14 cellular contexts compared by ENCODE assay signal in genomic region chr2:120396519-120397361, GRCh38. TPM values are rescaled to one million over a fixed set of nuclear protein-coding genes. Genes with fewer than 3 reads are reported as not detected.
DNase-seq lines count a peak whose midpoint lies in the region; ATAC-seq and TF ChIP-seq lines count a peak whose summit lies in the region.
"Had no signal": no experiment of that assay in that cellular context is flagged by ENCODE, and none has a peak within 500 bp of the region (broad histone marks: within the 10 kb centered on the region; RNA-seq: fewer than 3 reads in every experiment).

No MANE protein-coding gene starts in this region.

- TF ChIP-seq EP300 in sigmoid colon (IDR thresholded peaks at IDR 0.05): no peak

- in situ Hi-C loops in IMR-90 (cut with MboI; ENCODE audit: low sequenced_read_pairs): no loop called here

- POLR2A ChIA-PET in Caco-2 (lab: Charles Lee): no interaction called here
- POLR2A ChIA-PET in IMR-90 (lab: Charles Lee; ENCODE audit: unreplicated experiment): no interaction called here

- WGBS in IMR-90 (ENCODE audit: extremely low coverage in 2 of 2, insufficient read length in 1 of 2), 2 experiments: 64% methylated on average over 2 of the region's 16 CpGs; no CpG with 5 or more reads in 1 of the 2 experiments
- WGBS in sigmoid colon, 2 donors: 76 to 85% methylated on average over 16 of the region's 16 CpGs

- no peak overlapping the region for H3K14ac ChIP-seq in IMR-90 (replicated peaks; ENCODE audit: low read depth, low read length)

- H3K9me3 ChIP-seq in Caco-2: no peaks in the 10 kb centered on the region; the same call in 1 of the 2 replicates
- peaks cover 5% of the 10 kb centered on the region for H3K9me3 ChIP-seq in IMR-90 (ENCODE audit: control insufficient read depth, insufficient read depth, low read length)
- no peaks in the 10 kb centered on the region for H3K9me3 ChIP-seq in sigmoid colon
- H3K9me3 ChIP-seq: HAP-1, lower lobe of right lung had no signal

- H2AK5ac ChIP-seq in IMR-90 (ENCODE audit: low read depth, low read length): no peak overlapping the region

- intact Hi-C loops in Caco-2 (cut with micrococcal nuclease; ENCODE audit: unreplicated experiment) (no loop called here), IMR-90 (cut with micrococcal nuclease) (no loop called here), sigmoid colon (cut with DNase I) (no loop called here)

- H2AK9ac ChIP-seq in IMR-90 (replicated peaks; ENCODE audit: low read depth, low read length, poor library complexity): no peak overlapping the region

- no peaks in the 10 kb centered on the region for H3K9me3 Mint-ChIP-seq in Caco-2 (ENCODE audit: unreplicated experiment)
- H3K9me3 Mint-ChIP-seq: activated naive CD4-positive, alpha-beta T cell treated with anti-CD3 and anti-CD28 coated beads, Interleukin-2, amount 50 U/mL, for 24 hours; stimulated activated naive CD8-positive, alpha-beta T cell treated with anti-CD3 and anti-CD28 coated beads, Interleukin-15, amount 100 ng/mL, for 72 hours had no signal

- H3K79me1 ChIP-seq in IMR-90 (ENCODE audit: low read depth in 1 of 2, low read length in 2 of 2): no peaks in the 10 kb centered on the region

- H3K4me1 ChIP-seq in Caco-2: peaks cover 64% of the 10 kb centered on the region
- peaks cover 7% of the 10 kb centered on the region; the same call in 1 of the 2 replicates for H3K4me1 ChIP-seq in IMR-90 (ENCODE audit: control insufficient read depth, insufficient read depth, low read length)
- H3K4me1 ChIP-seq in sigmoid colon: no peaks in the 10 kb centered on the region
- H3K4me1 ChIP-seq: HAP-1, lower lobe of right lung had no signal

- peak overlapping the region; percentile 96 for H3K27ac Mint-ChIP-seq in Caco-2 (ENCODE audit: unreplicated experiment)
- H3K27ac Mint-ChIP-seq: activated naive CD4-positive, alpha-beta T cell treated with anti-CD3 and anti-CD28 coated beads, Interleukin-2, amount 50 U/mL, for 24 hours had no signal

- DNase-seq in Caco-2: no peak
- DNase-seq in IMR-90: no peak
- DNase-seq in islet precursor cell: peak; percentile 51
- DNase-seq in sigmoid colon: peak; percentile 45
- DNase-seq in OCI-M2 (lab: John Stamatoyannopoulos, UW; ENCODE audit: unreplicated experiment): no peak
- DNase-seq: lower lobe of right lung; MV-4-11; stimulated activated naive CD8-positive, alpha-beta T cell treated with anti-CD3 and anti-CD28 coated beads, Interleukin-15, amount 100 ng/mL, for 72 hours had no signal

- H3K4me3 ChIP-seq in Caco-2 (ENCODE audit: low read depth, low read length) (no peak overlapping the region), IMR-90 (ENCODE audit: insufficient read depth, low read depth, low read length) (no peak overlapping the region), sigmoid colon (no peak overlapping the region)
- H3K4me3 ChIP-seq: HAP-1, lower lobe of right lung had no signal

- H4K5ac ChIP-seq in IMR-90 (ENCODE audit: low read depth, low read length): no peak overlapping the region

- H4K91ac ChIP-seq in IMR-90 (ENCODE audit: insufficient read depth, low read depth, low read length): no peak overlapping the region

- H3K9me1 ChIP-seq in IMR-90 (ENCODE audit: insufficient read depth, low read length): no peaks in the 10 kb centered on the region

- TF ChIP-seq POLR2A in IMR-90 (IDR thresholded peaks at IDR 0.05; ENCODE audit: low read depth, low read length) (no peak), sigmoid colon (IDR thresholded peaks at IDR 0.05) (no peak)

- BruUV-seq in Caco-2 (replicated peaks; lab: Mats Ljungman, UMichigan) (no TSS peak), IMR-90 (replicated peaks; lab: Mats Ljungman, UMichigan) (no TSS peak)

- no peak overlapping the region for H3K9ac ChIP-seq in IMR-90 (ENCODE audit: low read depth, low read length)
- H3K9ac ChIP-seq: KMS-11 had no signal

- no peak overlapping the region for H2BK20ac ChIP-seq in IMR-90 (ENCODE audit: low read depth, low read length)

- H4K20me1 ChIP-seq in IMR-90 (ENCODE audit: insufficient read depth, low read length): 0 out of 2 replicates have a peak, but pooled peaks cover 3% of the 10 kb centered on the region

- dilution Hi-C loops in IMR-90 (cut with HindIII; ENCODE audit: low sequenced_read_pairs, unreplicated experiment): no loop called here

- peak overlapping the region; percentile 14 for H2AFZ ChIP-seq in IMR-90 (replicated peaks; ENCODE audit: low read length, poor library complexity)

- peaks cover 9% of the 10 kb centered on the region for H3K36me3 Mint-ChIP-seq in Caco-2 (ENCODE audit: insufficient read depth, unreplicated experiment)
- H3K36me3 Mint-ChIP-seq: activated naive CD4-positive, alpha-beta T cell treated with anti-CD3 and anti-CD28 coated beads, Interleukin-2, amount 50 U/mL, for 24 hours had no signal

- peaks cover 38% of the 10 kb centered on the region for H3K4me1 Mint-ChIP-seq in Caco-2 (ENCODE audit: low read depth, unreplicated experiment)
- H3K4me1 Mint-ChIP-seq: activated naive CD4-positive, alpha-beta T cell treated with anti-CD3 and anti-CD28 coated beads, Interleukin-2, amount 50 U/mL, for 24 hours; stimulated activated naive CD8-positive, alpha-beta T cell treated with anti-CD3 and anti-CD28 coated beads, Interleukin-15, amount 100 ng/mL, for 72 hours had no signal

- H2BK120ac ChIP-seq in IMR-90 (ENCODE audit: low read depth, low read length): no peak overlapping the region

- no peak overlapping the region for H3K23ac ChIP-seq in IMR-90 (ENCODE audit: low read depth, low read length)

- H3K4me2 ChIP-seq in IMR-90 (ENCODE audit: low read depth, low read length): no peak overlapping the region
- H3K4me2 ChIP-seq: KMS-11 had no signal

- no peak overlapping the region for H3K18ac ChIP-seq in IMR-90 (ENCODE audit: low read depth, low read length)

- H3K56ac ChIP-seq in IMR-90 (ENCODE audit: extremely low read depth, insufficient read depth, low read length): no peak overlapping the region

- H3K27ac ChIP-seq in IMR-90 (ENCODE audit: insufficient read depth, low read length): no peak overlapping the region
- no peak overlapping the region for H3K27ac ChIP-seq in sigmoid colon
- H3K27ac ChIP-seq: KMS-11, lower lobe of right lung had no signal

- no peak for TF ChIP-seq CTCF in Caco-2 (IDR thresholded peaks at IDR 0.05; ENCODE audit: insufficient read depth in 1 of 2, low read depth in 1 of 2, low read length in 1 of 2, severe bottlenecking in 1 of 2, unreplicated experiment in 1 of 2)
- no peak for TF ChIP-seq CTCF in IMR-90 (conservative IDR thresholded peaks at IDR 0.05; ENCODE audit: low read depth, low read length)
- TF ChIP-seq CTCF in sigmoid colon (IDR thresholded peaks at IDR 0.05): no peak

- TF ChIP-seq RAD21 in IMR-90 (IDR thresholded peaks at IDR 0.05; ENCODE audit: low read length): no peak

- ATAC-seq in IMR-90 (ENCODE audit: low read depth) (no peak), HG03432 (IDR thresholded peaks at IDR 0.05; ENCODE audit: unreplicated experiment) (no peak), GM21737 (IDR thresholded peaks at IDR 0.05; ENCODE audit: unreplicated experiment) (no peak)
- ATAC-seq: stimulated activated naive CD8-positive, alpha-beta T cell treated with anti-CD3 and anti-CD28 coated beads, Interleukin-15, amount 100 ng/mL, for 72 hours had no signal

- no peaks in the 10 kb centered on the region for H3K36me3 ChIP-seq in Caco-2 (ENCODE audit: control insufficient read depth, insufficient read depth, low read length)
- H3K36me3 ChIP-seq in IMR-90 (ENCODE audit: control insufficient read depth, insufficient read depth, low read length): no peaks in the 10 kb centered on the region
- no peaks in the 10 kb centered on the region for H3K36me3 ChIP-seq in sigmoid colon
- H3K36me3 ChIP-seq: HAP-1, lower lobe of right lung had no signal

- H2BK15ac ChIP-seq in IMR-90 (ENCODE audit: low read depth, low read length): no peak overlapping the region

- H2BK5ac ChIP-seq in IMR-90 (ENCODE audit: low read depth, low read length, poor library complexity, severe bottlenecking): no peak overlapping the region

- H3K27me3 ChIP-seq in Caco-2 (replicated peaks; ENCODE audit: control insufficient read depth, insufficient read depth, low read length): no peaks in the 10 kb centered on the region
- H3K27me3 ChIP-seq in IMR-90 (ENCODE audit: control insufficient read depth, insufficient read depth, low read length): peaks cover 52% of the 10 kb centered on the region
- H3K27me3 ChIP-seq in sigmoid colon: peaks cover 0 to 13% (median 0%) of the 10 kb centered on the region in 3 donors

- H3K4ac ChIP-seq in IMR-90 (ENCODE audit: low read depth, low read length): no peak overlapping the region

- no peak overlapping the region for H4K8ac ChIP-seq in IMR-90 (ENCODE audit: low read depth in 2 of 2, low read length in 2 of 2)

- H3K4me3 Mint-ChIP-seq in Caco-2 (ENCODE audit: unreplicated experiment): no peak overlapping the region
- H3K4me3 Mint-ChIP-seq: activated naive CD4-positive, alpha-beta T cell treated with anti-CD3 and anti-CD28 coated beads, Interleukin-2, amount 50 U/mL, for 24 hours; stimulated activated naive CD8-positive, alpha-beta T cell treated with anti-CD3 and anti-CD28 coated beads, Interleukin-15, amount 100 ng/mL, for 72 hours had no signal

- CTCF ChIA-PET in Caco-2 (lab: Charles Lee): interaction anchor here (0.6 kb wide), 1 partner anchor 868 kb away, joined by 7 read pairs; no protein-coding TSS in a partner anchor
- CTCF ChIA-PET in IMR-90 (lab: Yijun Ruan, JAX): no interaction called here

- no peaks in the 10 kb centered on the region for H3K27me3 Mint-ChIP-seq in Caco-2 (ENCODE audit: insufficient read depth, unreplicated experiment)
- H3K27me3 Mint-ChIP-seq: activated naive CD4-positive, alpha-beta T cell treated with anti-CD3 and anti-CD28 coated beads, Interleukin-2, amount 50 U/mL, for 24 hours had no signal

TF ChIP-seq in IMR-90, 13 proteins besides CTCF, POLR2A, EP300 and RAD21 (continues in another document):
- TF ChIP-seq CEBPB (IDR thresholded peaks at IDR 0.05; ENCODE audit: low read depth, low read length): no peak
- no peak for TF ChIP-seq MAFK (IDR thresholded peaks at IDR 0.05; ENCODE audit: low read depth, low read length)
- TF ChIP-seq ELK1 (IDR thresholded peaks at IDR 0.05; ENCODE audit: borderline replicate concordance, low read depth, low read length): no peak

RNA-seq across cellular contexts. Expression of gene INHBB, which starts 50.8 kb away (rescaled TPM):
- total RNA-seq in Caco-2 (2022): 28.6 and 28.9 TPM in 2 replicates
- 0.18 and 0.28 TPM in 2 replicates for total RNA-seq in IMR-90 (2012; rRNA removed)
- 0.92 and 1.0 TPM in 2 replicates for polyA plus RNA-seq in IMR-90 (2012; rRNA removed)
- 0.61 and 2.2 TPM in 2 replicates for polyA plus RNA-seq in IMR-90 (2012; cell fraction: cytosol; rRNA removed)
- polyA plus RNA-seq in IMR-90 (2012; cell fraction: nucleus; rRNA removed; ENCODE audit: low replicate concordance): 1.1 and 1.2 TPM in 2 replicates
- total RNA-seq in sigmoid colon: 1 to 10 TPM in 3 of 4 donors, under 1 TPM in 1; 0.99 to 1.8 (median 1.2) TPM
- polyA plus RNA-seq in sigmoid colon: 1 to 10 TPM in 1 of 3 donors, under 1 TPM in 1, not detected in 1; 0.60 to 1.4 TPM
- polyA plus RNA-seq: keratinocyte had no signal

Comparison
In these comparisons a context has a peak if more than half of its experiments do, and no peak if none do; other contexts are left out.
1. DNase-seq: peak in islet precursor cell (single experiment) and sigmoid colon (single experiment); none in Caco-2 (0 of 2), IMR-90 (single experiment) and OCI-M2 (single experiment).
2. RNA of gene INHBB, which starts 50.8 kb away (total RNA-seq): 28.6 to 28.9 TPM in Caco-2; 0.99 to 1.8 TPM in sigmoid colon and 0.18 to 0.28 TPM in IMR-90; every median in the first group is over 10 times any median in the second.